11 cellular contexts compared by ENCODE assay signal in genomic region chr11:75924966-75925784, GRCh38.
DNase-seq lines count a peak whose midpoint lies in the region; ATAC-seq and TF ChIP-seq lines count a peak whose summit lies in the region.
"Had no signal": no experiment of that assay in that cellular context is flagged by ENCODE, and none has a peak within 500 bp of the region (broad histone marks: within the 10 kb centered on the region; RNA-seq: fewer than 3 reads in every experiment).

No MANE protein-coding gene starts in this region.

- peaks cover 28% of the 10 kb centered on the region for H3K4me1 Mint-ChIP-seq in MCF 10A (ENCODE audit: insufficient read depth, unreplicated experiment)
- H3K4me1 Mint-ChIP-seq in CD4-positive, alpha-beta T cell (ENCODE audit: low read depth), result peaks cover 22% of the 10 kb centered on the region

- no peak overlapping the region for H3K27ac ChIP-seq in breast epithelium
- H3K27ac ChIP-seq in thoracic aorta, result no peak overlapping the region
- H3K27ac ChIP-seq in CD4-positive, alpha-beta T cell (ENCODE audit: low read depth, low read length), result no peak overlapping the region
- peak overlapping the region in 2 of 4 donors; percentile 24 to 76 for H3K27ac ChIP-seq in Peyer's patch
- H3K27ac ChIP-seq: 22Rv1 had no signal

- H3K4me3 Mint-ChIP-seq in MCF 10A (ENCODE audit: unreplicated experiment), result peak overlapping the region; percentile 35
- H3K4me3 Mint-ChIP-seq in CD4-positive, alpha-beta T cell, result no peak overlapping the region
- H3K4me3 Mint-ChIP-seq: IgD-negative memory B cell had no signal

- H3K27me3 ChIP-seq in breast epithelium (no peaks in the 10 kb centered on the region), thoracic aorta (replicated peaks; ENCODE audit: insufficient read depth) (no peaks in the 10 kb centered on the region), Peyer's patch (no peaks in the 10 kb centered on the region)
- H3K27me3 ChIP-seq in CD4-positive, alpha-beta T cell (ENCODE audit: control insufficient read depth, insufficient read depth, low read length), result no peaks in the 10 kb centered on the region

- TF ChIP-seq POLR2A in breast epithelium (IDR thresholded peaks at IDR 0.05) (no peak), Peyer's patch (IDR thresholded peaks at IDR 0.05) (no peak)

- H3K9me3 Mint-ChIP-seq in MCF 10A (ENCODE audit: unreplicated experiment), result no peaks in the 10 kb centered on the region
- H3K9me3 Mint-ChIP-seq in CD4-positive, alpha-beta T cell, result no peaks in the 10 kb centered on the region
- H3K9me3 Mint-ChIP-seq: IgD-negative memory B cell had no signal

- intact Hi-C loops in MCF 10A (cut with micrococcal nuclease) (no loop called here), breast epithelium (cut with DNase I; ENCODE audit: low total_unique reads) (no loop called here), posterior vena cava (cut with DNase I) (no loop called here)
- intact Hi-C loops in CD4-positive, alpha-beta T cell (cut with DNase I, micrococcal nuclease), result no loop called here

- H3K9me3 ChIP-seq in breast epithelium (no peaks in the 10 kb centered on the region), thoracic aorta (no peaks in the 10 kb centered on the region), Peyer's patch (no peaks in the 10 kb centered on the region)
- H3K9me3 ChIP-seq in CD4-positive, alpha-beta T cell (ENCODE audit: control insufficient read depth, low read length), result no peaks in the 10 kb centered on the region

- POLR2A ChIA-PET in MCF 10A (lab: Yijun Ruan, JAX), result interaction anchor here (0.6 to 0.8 kb wide), 2 partner anchors 61 to 425 kb away, joined by 5 read pairs; no protein-coding TSS in a partner anchor
- POLR2A ChIA-PET in CD4-positive, alpha-beta T cell (lab: Charles Lee), result no interaction called here

- ATAC-seq in thoracic aorta (ENCODE audit: insufficient number of reproducible peaks, low FRiP score, low read depth), result no peak
- no peak for ATAC-seq in CD4-positive, alpha-beta T cell (ENCODE audit: poor library complexity)

- peaks cover 2 to 8% of the 10 kb centered on the region in 2 donors for H3K4me1 ChIP-seq in breast epithelium
- H3K4me1 ChIP-seq in thoracic aorta (ENCODE audit: control insufficient read depth in 1 of 2, low read depth in 2 of 2), result peaks cover 18 to 25% of the 10 kb centered on the region in 2 donors
- peaks cover 0 to 23% (median 2%) of the 10 kb centered on the region in 4 donors for H3K4me1 ChIP-seq in Peyer's patch

- H3K36me3 Mint-ChIP-seq in MCF 10A (ENCODE audit: insufficient read depth, unreplicated experiment), result peaks cover 6% of the 10 kb centered on the region
- peaks cover 14% of the 10 kb centered on the region for H3K36me3 Mint-ChIP-seq in CD4-positive, alpha-beta T cell (ENCODE audit: low read depth)

- H3K36me3 ChIP-seq in breast epithelium (no peaks in the 10 kb centered on the region), thoracic aorta (no peaks in the 10 kb centered on the region), Peyer's patch (no peaks in the 10 kb centered on the region)

- no peak overlapping the region for H3K4me3 ChIP-seq in breast epithelium
- peak overlapping the region; percentile 4 for H3K4me3 ChIP-seq in thoracic aorta
- H3K4me3 ChIP-seq in Peyer's patch, result no peak overlapping the region

- CTCF ChIA-PET in MCF 10A (lab: Yijun Ruan, JAX), result interaction anchor here (0.6 kb wide), 1 partner anchor 8 kb away, joined by 3 read pairs; no protein-coding TSS in a partner anchor
- CTCF ChIA-PET in CD4-positive, alpha-beta T cell (lab: Charles Lee), result interaction anchor here (0.6 kb wide), 1 partner anchor 45 kb away, joined by 3 read pairs; no protein-coding TSS in a partner anchor

- no peaks in the 10 kb centered on the region for H3K27me3 Mint-ChIP-seq in MCF 10A (ENCODE audit: insufficient read depth, unreplicated experiment)
- no peaks in the 10 kb centered on the region for H3K27me3 Mint-ChIP-seq in CD4-positive, alpha-beta T cell
- H3K27me3 Mint-ChIP-seq: IgD-negative memory B cell had no signal

- BruUV-seq in MCF 10A (replicated peaks; lab: Mats Ljungman, UMichigan), result no TSS peak

- TF ChIP-seq CTCF in MCF 10A (IDR thresholded peaks at IDR 0.05; ENCODE audit: unreplicated experiment) (no peak), breast epithelium (IDR thresholded peaks at IDR 0.05) (no peak), thoracic aorta (IDR thresholded peaks at IDR 0.05) (no peak), Peyer's patch (IDR thresholded peaks at IDR 0.05) (no peak)
- TF ChIP-seq CTCF in CD4-positive, alpha-beta T cell (IDR thresholded peaks at IDR 0.05), result no peak

- peak; percentile 51 for DNase-seq in MCF 10A (ENCODE audit: unreplicated experiment)
- DNase-seq in breast epithelium (ENCODE audit: low spot score in 2 of 2), result no peak
- peak; percentile 68 for DNase-seq in dedifferentiated amniotic fluid mesenchymal stem cell (ENCODE audit: extremely low spot score)
- DNase-seq in kidney glomerular epithelial cell (lab: John Stamatoyannopoulos, UW), result peak; percentile 26
- no peak for DNase-seq in thoracic aorta (ENCODE audit: low spot score)
- DNase-seq in CD4-positive, alpha-beta T cell, result no peak
- DNase-seq in Peyer's patch, result no peak
- DNase-seq in posterior vena cava (ENCODE audit: low spot score), result no peak
- DNase-seq: DND-41 had no signal

- no peak overlapping the region for H3K27ac Mint-ChIP-seq in MCF 10A (ENCODE audit: low read depth, unreplicated experiment)
- H3K27ac Mint-ChIP-seq in CD4-positive, alpha-beta T cell, result no peak overlapping the region

Comparison
In these comparisons a context has a peak if more than half of its experiments do, and no peak if none do; other contexts are left out.
1. DNase-seq: peak in MCF 10A (single experiment), dedifferentiated amniotic fluid mesenchymal stem cell (single experiment) and kidney glomerular epithelial cell (single experiment); none in breast epithelium (0 of 2), thoracic aorta (single experiment), CD4-positive, alpha-beta T cell (0 of 10), Peyer's patch (0 of 3) and posterior vena cava (single experiment).